In genomic region chr2:203590496-203590895, GRCh38 we compare ENCODE assay signal across 26 cellular contexts.
"Had no signal": no experiment of that assay in that cellular context is flagged by ENCODE, and none has a peak within 500 bp of the region (broad histone marks: within the 10 kb centered on the region; RNA-seq: fewer than 3 reads in every experiment).

No MANE protein-coding gene starts in this region.

- H2AFZ ChIP-seq: hepatocyte had no signal

- H3K4me3 ChIP-seq: coronary artery, dorsolateral prefrontal cortex, esophagus squamous epithelium, gastroesophageal sphincter, heart left ventricle, hepatocyte, left lung, lower lobe of right lung, mucosa of descending colon had no signal

- H3K36me3 ChIP-seq: esophagus squamous epithelium, gastroesophageal sphincter, heart left ventricle, left lung, lower lobe of right lung had no signal

- H3K27ac Mint-ChIP-seq: immature natural killer cell, mesothelial cell of epicardium, naive B cell had no signal

- H3K36me3 Mint-ChIP-seq: immature natural killer cell, mesothelial cell of epicardium, naive B cell had no signal

- H3K9me3 Mint-ChIP-seq: mesothelial cell of epicardium had no signal

- H3K4me1 Mint-ChIP-seq: immature natural killer cell had no signal

- H3K9me3 ChIP-seq: esophagus squamous epithelium, gastroesophageal sphincter, heart left ventricle, left lung, lower lobe of right lung, mucosa of descending colon had no signal

- H3K4me2 ChIP-seq: hepatocyte had no signal

- H3K79me2 ChIP-seq: hepatocyte had no signal

- H3K4me3 Mint-ChIP-seq: immature natural killer cell, mesothelial cell of epicardium, naive B cell had no signal

- H3K4me1 ChIP-seq: gastroesophageal sphincter, left lung had no signal

- ATAC-seq: esophagus mucosa, gastroesophageal sphincter, heart left ventricle, left lung, left ventricle myocardium superior, lower lobe of right lung, mucosa of descending colon had no signal

- DNase-seq: dermis blood vessel endothelial cell; dorsolateral prefrontal cortex; effector CD4-positive, alpha-beta T cell; effector memory CD4-positive, alpha-beta T cell; erythroblast; esophagus squamous epithelium; foreskin fibroblast; heart left ventricle; hypothalamus; immature natural killer cell; islet precursor cell; kidney; kidney glomerular epithelial cell; left cardiac atrium; left lung; left ventricle myocardium superior; lower lobe of right lung; mesenchymal stem cell; mucosa of descending colon; naive B cell had no signal

- H3K27ac ChIP-seq: dorsolateral prefrontal cortex, epithelial cell of prostate, esophagus squamous epithelium, gastroesophageal sphincter, heart left ventricle, hepatocyte, left lung, lower lobe of right lung had no signal
